In genomic region chr6:52232990-52233389, GRCh38 we compare ENCODE assay signal across 27 cellular contexts. TPM values are rescaled to one million over a fixed set of nuclear protein-coding genes. Genes with fewer than 3 reads are reported as not detected.
DNase-seq lines count a peak whose midpoint lies in the region; ATAC-seq, FAIRE-seq and TF ChIP-seq lines count a peak whose summit lies in the region.
"Had no signal": no experiment of that assay in that cellular context is flagged by ENCODE, and none has a peak within 500 bp of the region (broad histone marks: within the 10 kb centered on the region; RNA-seq: fewer than 3 reads in every experiment).

No MANE protein-coding gene starts in this region.

- H3K4me2 ChIP-seq in HepG2 (ENCODE audit: low read depth, low read length) (no peak overlapping the region), Karpas-422 (ENCODE audit: low read depth, low read length, poor library complexity, severe bottlenecking) (no peak overlapping the region)
- H3K4me2 ChIP-seq: BLaER1 had no signal

- no peak for TF ChIP-seq POLR2A in HepG2 (IDR thresholded peaks at IDR 0.05; ENCODE audit: insufficient read depth in 1 of 2, low read depth in 2 of 2, low read length in 2 of 2)
- TF ChIP-seq POLR2A in right lobe of liver (IDR thresholded peaks at IDR 0.05), result no peak

- WGBS in HepG2 (ENCODE audit: low lambda C conversion rate), result 24% methylated on average over 5 of the region's 5 CpGs
- WGBS in right lobe of liver (ENCODE audit: insufficient coverage, low coverage, low lambda C conversion rate, missing lambda C conversion rate), result 54% methylated on average over 5 of the region's 5 CpGs

- no peak overlapping the region for H3K4me3 Mint-ChIP-seq in activated naive CD8-positive, alpha-beta T cell treated with anti-CD3 and anti-CD28 coated beads, Interleukin-2, amount 50 U/mL, for 24 hours
- H3K4me3 Mint-ChIP-seq: CD14-positive monocyte; CD4-positive, alpha-beta memory T cell; CD4-positive, CD25-positive, alpha-beta regulatory T cell; CD8-positive, alpha-beta memory T cell had no signal

- peaks cover 43% of the 10 kb centered on the region for H3K27me3 Mint-ChIP-seq in activated naive CD8-positive, alpha-beta T cell treated with anti-CD3 and anti-CD28 coated beads, Interleukin-2, amount 50 U/mL, for 24 hours

- peak; percentile 23 for FAIRE-seq in HepG2 (lab: Jason Lieb, UNC)
- FAIRE-seq: GM12878 had no signal

- ATAC-seq in HepG2, result no peak
- no peak for ATAC-seq in right lobe of liver
- ATAC-seq in activated naive CD8-positive, alpha-beta T cell treated with anti-CD3 and anti-CD28 coated beads, Interleukin-2, amount 50 U/mL, for 24 hours, result no peak
- ATAC-seq: GM12878 had no signal

- DNase-seq in HepG2 (ENCODE audit: low spot score), result no peak
- DNase-seq in right lobe of liver, result no peak
- DNase-seq in OCI-M1 (lab: John Stamatoyannopoulos, UW), result peak; percentile 16
- no peak for DNase-seq in activated naive CD8-positive, alpha-beta T cell treated with anti-CD3 and anti-CD28 coated beads, Interleukin-2, amount 50 U/mL, for 24 hours
- no peak for DNase-seq in Karpas-422
- DNase-seq: 8988T; ACHN; BE2C; C1 segment of cervical spinal cord; CD4-positive, alpha-beta memory T cell; CD4-positive, CD25-positive, alpha-beta regulatory T cell; CD8-positive, alpha-beta memory T cell; COR-L47; DMS 273 treated with DMSO at 0.1 percent for 48 hours; DMS153; DMS53; DMS79; DND-41; EL; GDM1 had no signal

- H3K4me1 ChIP-seq in HepG2 (ENCODE audit: insufficient read depth, low read length), result peaks cover 10% of the 10 kb centered on the region
- peaks cover 0 to 4% (median 0%) of the 10 kb centered on the region in 4 donors for H3K4me1 ChIP-seq in right lobe of liver
- no peaks in the 10 kb centered on the region for H3K4me1 ChIP-seq in Karpas-422 (ENCODE audit: low read length)
- H3K4me1 ChIP-seq: BE2C had no signal

- H3K27ac Mint-ChIP-seq in activated naive CD8-positive, alpha-beta T cell treated with anti-CD3 and anti-CD28 coated beads, Interleukin-2, amount 50 U/mL, for 24 hours, result no peak overlapping the region
- H3K27ac Mint-ChIP-seq: CD14-positive monocyte; CD4-positive, alpha-beta memory T cell; CD4-positive, CD25-positive, alpha-beta regulatory T cell; CD8-positive, alpha-beta memory T cell had no signal

- H3K9me3 ChIP-seq in HepG2 (ENCODE audit: low read length) (no peaks in the 10 kb centered on the region), right lobe of liver (no peaks in the 10 kb centered on the region), Karpas-422 (ENCODE audit: low read length) (no peaks in the 10 kb centered on the region)
- H3K9me3 ChIP-seq: BE2C, BLaER1 had no signal

- CTCF ChIA-PET in HepG2 (lab: Yijun Ruan, JAX; ENCODE audit: low intra/inter-chr PET ratio, low total read pairs), result interaction anchor here (1.8 to 3.1 kb wide), 2 partner anchors 31 to 70 kb away, joined by 4 to 17 read pairs; no protein-coding TSS in a partner anchor

- no TSS peak for BruUV-seq in HepG2 (replicated peaks; lab: Mats Ljungman, UMichigan)

- intact Hi-C loops in HepG2 (cut with micrococcal nuclease; ENCODE audit: unreplicated experiment), result no loop called here
- intact Hi-C loops in right lobe of liver (cut with DNase I), result no loop called here

- H3K27ac ChIP-seq in HepG2 (ENCODE audit: extremely low read length, insufficient read depth, low read length), result no peak overlapping the region
- no peak overlapping the region for H3K27ac ChIP-seq in right lobe of liver
- no peak overlapping the region for H3K27ac ChIP-seq in Karpas-422 (ENCODE audit: low read length)
- H3K27ac ChIP-seq: BLaER1 had no signal

- no peaks in the 10 kb centered on the region for H3K36me3 Mint-ChIP-seq in activated naive CD8-positive, alpha-beta T cell treated with anti-CD3 and anti-CD28 coated beads, Interleukin-2, amount 50 U/mL, for 24 hours (ENCODE audit: low read depth)
- H3K36me3 Mint-ChIP-seq: CD14-positive monocyte; CD4-positive, alpha-beta memory T cell; CD4-positive, CD25-positive, alpha-beta regulatory T cell; CD8-positive, alpha-beta memory T cell had no signal

- H3K9me3 Mint-ChIP-seq in activated naive CD8-positive, alpha-beta T cell treated with anti-CD3 and anti-CD28 coated beads, Interleukin-2, amount 50 U/mL, for 24 hours, result no peaks in the 10 kb centered on the region
- H3K9me3 Mint-ChIP-seq: CD14-positive monocyte; CD4-positive, alpha-beta memory T cell; CD4-positive, CD25-positive, alpha-beta regulatory T cell; CD8-positive, alpha-beta memory T cell had no signal

- H4K20me1 ChIP-seq in HepG2 (ENCODE audit: insufficient read depth, low read length) (no peaks in the 10 kb centered on the region), Karpas-422 (ENCODE audit: insufficient read depth, low read depth, low read length) (no peaks in the 10 kb centered on the region)
- H4K20me1 ChIP-seq: BLaER1 had no signal

- H3K79me2 ChIP-seq in HepG2 (ENCODE audit: insufficient read depth, low read length) (no peaks in the 10 kb centered on the region), Karpas-422 (ENCODE audit: low read length) (no peaks in the 10 kb centered on the region)

- H3K9ac ChIP-seq in HepG2 (ENCODE audit: insufficient read depth, low read depth, low read length) (no peak overlapping the region), Karpas-422 (ENCODE audit: low read length) (no peak overlapping the region)
- H3K9ac ChIP-seq: BLaER1 had no signal

- in situ Hi-C loops in HepG2 (cut with HindIII; ENCODE audit: extremely low pct_ligation_motif_present, low pct_unique_long_range_greater_than_20kb), result loop anchor here (10.0 kb wide), 1 partner anchor 68 kb away; no protein-coding TSS in a partner anchor

- H3K27me3 ChIP-seq in HepG2 (ENCODE audit: control insufficient read depth in 1 of 2, insufficient read depth in 2 of 2, low read length in 2 of 2), result peaks cover 0 to 27% of the 10 kb centered on the region in 2 experiments; a peak in 2 of 5 replicates
- H3K27me3 ChIP-seq in right lobe of liver, result no peaks in the 10 kb centered on the region
- H3K27me3 ChIP-seq in Karpas-422 (ENCODE audit: low read length), result no peaks in the 10 kb centered on the region
- H3K27me3 ChIP-seq: BE2C, BLaER1 had no signal

- H2AFZ ChIP-seq in HepG2 (ENCODE audit: low read length), result no peak overlapping the region
- no peak overlapping the region for H2AFZ ChIP-seq in Karpas-422 (ENCODE audit: low read length)

- H3K4me3 ChIP-seq in HepG2 (replicated peaks in 1 of 3; ENCODE audit: insufficient read depth in 1 of 3, low read depth in 2 of 3, low read length in 3 of 3), result no peak overlapping the region
- no peak overlapping the region for H3K4me3 ChIP-seq in right lobe of liver
- H3K4me3 ChIP-seq in Karpas-422 (ENCODE audit: low read length), result no peak overlapping the region
- H3K4me3 ChIP-seq: BLaER1, GM12878 had no signal

- no peak for TF ChIP-seq RAD21 in HepG2 (CRISPR knock-in tag; IDR thresholded peaks at IDR 0.05)

- no peaks in the 10 kb centered on the region for H3K9me2 ChIP-seq in Karpas-422 (replicated peaks; ENCODE audit: insufficient read depth, low read length)

- POLR2A ChIA-PET in HepG2 (lab: Yijun Ruan, JAX), result no interaction called here

- H3K36me3 ChIP-seq in HepG2 (replicated peaks in 1 of 2; ENCODE audit: control insufficient read depth in 1 of 2, insufficient read depth in 2 of 2, low read length in 2 of 2) (no peaks in the 10 kb centered on the region), right lobe of liver (no peaks in the 10 kb centered on the region), Karpas-422 (ENCODE audit: insufficient read depth, low read length) (no peaks in the 10 kb centered on the region)
- H3K36me3 ChIP-seq: BE2C, BLaER1 had no signal

- peaks cover 29% of the 10 kb centered on the region for H3K4me1 Mint-ChIP-seq in activated naive CD8-positive, alpha-beta T cell treated with anti-CD3 and anti-CD28 coated beads, Interleukin-2, amount 50 U/mL, for 24 hours

- TF ChIP-seq EP300 in HepG2 (IDR thresholded peaks at IDR 0.05; ENCODE audit: low read depth in 2 of 2, low read length in 2 of 2) (no peak), HepG2 (CRISPR knock-in tag; IDR thresholded peaks at IDR 0.05; ENCODE audit: borderline replicate concordance) (no peak)

- TF ChIP-seq CTCF in HepG2 (CRISPR knock-in tag; IDR thresholded peaks at IDR 0.05) (no peak), right lobe of liver (IDR thresholded peaks at IDR 0.05) (no peak)

RNA-seq across cellular contexts. Expression of gene IL17F, which starts 11.3 kb away (rescaled TPM):
- total RNA-seq in HepG2 (2016; rRNA removed; fragmentation: Illumina TruSeq; extraction: Trizol) (not detected in 2 replicates), right lobe of liver (not detected)
- not detected in 2 replicates for total RNA-seq in HepG2 (2016; cell fraction: cytosol; rRNA removed; fragmentation: Illumina TruSeq; extraction: Trizol; ENCODE audit: low read depth)
- total RNA-seq in HepG2 (2016; cell fraction: insoluble cytoplasmic fraction; rRNA removed; fragmentation: Illumina TruSeq; extraction: Trizol), result not detected in 2 replicates
- total RNA-seq in HepG2 (2016; cell fraction: membrane; rRNA removed; fragmentation: Illumina TruSeq; extraction: Trizol), result not detected in 2 replicates
- not detected in 2 replicates for total RNA-seq in HepG2 (2016; cell fraction: nucleus; rRNA removed; fragmentation: Illumina TruSeq; extraction: Trizol)
- not detected in 2 replicates for polyA plus RNA-seq in HepG2 (2011; rRNA removed)
- not detected in 2 replicates for polyA plus RNA-seq in HepG2 (2011; cell fraction: cytosol; rRNA removed)
- polyA plus RNA-seq in HepG2 (2011; cell fraction: nucleus; rRNA removed), result not detected in 2 replicates
- polyA plus RNA-seq in HepG2 (2012), result not detected in 2 replicates
- polyA plus RNA-seq in HepG2 (2016; cell fraction: cytosol; fragmentation: Illumina TruSeq; extraction: Trizol; ENCODE audit: low read depth), result not detected in 2 replicates
- not detected in 2 replicates for polyA plus RNA-seq in HepG2 (2016; cell fraction: insoluble cytoplasmic fraction; fragmentation: Illumina TruSeq; extraction: Trizol; ENCODE audit: low read depth)
- polyA plus RNA-seq in HepG2 (2016; cell fraction: membrane; fragmentation: Illumina TruSeq; extraction: Trizol; ENCODE audit: low read depth), result not detected in 2 replicates
- not detected in 2 replicates for polyA plus RNA-seq in HepG2 (2016; cell fraction: nucleus; fragmentation: Illumina TruSeq; extraction: Trizol; ENCODE audit: insufficient read depth, low read depth)
- not detected in 2 replicates for polyA minus RNA-seq in HepG2 (2011; rRNA and poly(A)+ RNA removed; ENCODE audit: low replicate concordance)
- polyA minus RNA-seq in HepG2 (2011; cell fraction: cytosol; rRNA and poly(A)+ RNA removed), result not detected in 2 replicates
- not detected in 2 replicates for polyA minus RNA-seq in HepG2 (2011; cell fraction: nucleus; rRNA and poly(A)+ RNA removed)
- not detected in 2 replicates for total RNA-seq in Karpas-422 (2014; rRNA removed; shearing (Covaris generic); ENCODE audit: low replicate concordance)
- total RNA-seq: A673; CD4-positive, alpha-beta memory T cell; Daoy; G401; GM12878 had no signal
- polyA plus RNA-seq: AG04450; CD14-positive monocyte; CD4-positive, alpha-beta memory T cell; CD8-positive, alpha-beta memory T cell had no signal

RNA-seq across cellular contexts. Expression of gene IL17A, which starts 46.8 kb away (rescaled TPM):
- total RNA-seq in HepG2 (2016; rRNA removed; fragmentation: Illumina TruSeq; extraction: Trizol) (not detected in 2 replicates), right lobe of liver (not detected)
- not detected in 2 replicates for total RNA-seq in HepG2 (2016; cell fraction: cytosol; rRNA removed; fragmentation: Illumina TruSeq; extraction: Trizol; ENCODE audit: low read depth)
- not detected in 2 replicates for total RNA-seq in HepG2 (2016; cell fraction: insoluble cytoplasmic fraction; rRNA removed; fragmentation: Illumina TruSeq; extraction: Trizol)
- total RNA-seq in HepG2 (2016; cell fraction: membrane; rRNA removed; fragmentation: Illumina TruSeq; extraction: Trizol), result not detected in 2 replicates
- not detected in 2 replicates for total RNA-seq in HepG2 (2016; cell fraction: nucleus; rRNA removed; fragmentation: Illumina TruSeq; extraction: Trizol)
- not detected in 2 replicates for polyA plus RNA-seq in HepG2 (2011; rRNA removed)
- not detected in 2 replicates for polyA plus RNA-seq in HepG2 (2011; cell fraction: cytosol; rRNA removed)
- polyA plus RNA-seq in HepG2 (2011; cell fraction: nucleus; rRNA removed), result not detected in 2 replicates
- not detected in 2 replicates for polyA plus RNA-seq in HepG2 (2012)
- not detected in 2 replicates for polyA plus RNA-seq in HepG2 (2016; cell fraction: cytosol; fragmentation: Illumina TruSeq; extraction: Trizol; ENCODE audit: low read depth)
- not detected in 2 replicates for polyA plus RNA-seq in HepG2 (2016; cell fraction: insoluble cytoplasmic fraction; fragmentation: Illumina TruSeq; extraction: Trizol; ENCODE audit: low read depth)
- polyA plus RNA-seq in HepG2 (2016; cell fraction: membrane; fragmentation: Illumina TruSeq; extraction: Trizol; ENCODE audit: low read depth), result not detected in 2 replicates
- not detected in 2 replicates for polyA plus RNA-seq in HepG2 (2016; cell fraction: nucleus; fragmentation: Illumina TruSeq; extraction: Trizol; ENCODE audit: insufficient read depth, low read depth)
- polyA minus RNA-seq in HepG2 (2011; rRNA and poly(A)+ RNA removed; ENCODE audit: low replicate concordance), result not detected in 2 replicates
- not detected in 2 replicates for polyA minus RNA-seq in HepG2 (2011; cell fraction: cytosol; rRNA and poly(A)+ RNA removed)
- not detected in 2 replicates for polyA minus RNA-seq in HepG2 (2011; cell fraction: nucleus; rRNA and poly(A)+ RNA removed)
- total RNA-seq in Karpas-422 (2014; rRNA removed; shearing (Covaris generic); ENCODE audit: low replicate concordance), result not detected in 2 replicates
- total RNA-seq: A673; CD4-positive, alpha-beta memory T cell; CD4-positive, CD25-positive, alpha-beta regulatory T cell; Daoy; G401; GM12878 had no signal
- polyA plus RNA-seq: AG04450; CD14-positive monocyte; CD8-positive, alpha-beta memory T cell; GM12878 had no signal

RNA-seq across cellular contexts. Expression of gene MCM3, which starts 51.6 kb away (rescaled TPM):
- total RNA-seq in HepG2 (2016; rRNA removed; fragmentation: Illumina TruSeq; extraction: Trizol) (288 and 336 TPM in 2 replicates), right lobe of liver (10 to 100 TPM in 3 of 6 experiments, 1 to 10 TPM in 3; 6.6 to 35.9 (median 10.5) TPM)
- total RNA-seq in HepG2 (2016; cell fraction: cytosol; rRNA removed; fragmentation: Illumina TruSeq; extraction: Trizol; ENCODE audit: low read depth), result 27.6 and 36.1 TPM in 2 replicates
- 287 and 310 TPM in 2 replicates for total RNA-seq in HepG2 (2016; cell fraction: insoluble cytoplasmic fraction; rRNA removed; fragmentation: Illumina TruSeq; extraction: Trizol)
- total RNA-seq in HepG2 (2016; cell fraction: membrane; rRNA removed; fragmentation: Illumina TruSeq; extraction: Trizol), result 67.0 and 76.9 TPM in 2 replicates
- 222 and 236 TPM in 2 replicates for total RNA-seq in HepG2 (2016; cell fraction: nucleus; rRNA removed; fragmentation: Illumina TruSeq; extraction: Trizol)
- polyA plus RNA-seq in HepG2 (2011; rRNA removed), result 110 and 164 TPM in 2 replicates
- 97.2 and 124 TPM in 2 replicates for polyA plus RNA-seq in HepG2 (2011; cell fraction: cytosol; rRNA removed)
- polyA plus RNA-seq in HepG2 (2011; cell fraction: nucleus; rRNA removed), result 135 and 203 TPM in 2 replicates
- 70.9 and 88.3 TPM in 2 replicates for polyA plus RNA-seq in HepG2 (2012)
- 14.8 and 17.4 TPM in 2 replicates for polyA plus RNA-seq in HepG2 (2016; cell fraction: cytosol; fragmentation: Illumina TruSeq; extraction: Trizol; ENCODE audit: low read depth)
- 255 and 266 TPM in 2 replicates for polyA plus RNA-seq in HepG2 (2016; cell fraction: insoluble cytoplasmic fraction; fragmentation: Illumina TruSeq; extraction: Trizol; ENCODE audit: low read depth)
- polyA plus RNA-seq in HepG2 (2016; cell fraction: membrane; fragmentation: Illumina TruSeq; extraction: Trizol; ENCODE audit: low read depth), result 29.0 and 35.9 TPM in 2 replicates
- polyA plus RNA-seq in HepG2 (2016; cell fraction: nucleus; fragmentation: Illumina TruSeq; extraction: Trizol; ENCODE audit: insufficient read depth, low read depth), result 238 and 239 TPM in 2 replicates
- 258 and 404 TPM in 2 replicates for polyA minus RNA-seq in HepG2 (2011; rRNA and poly(A)+ RNA removed; ENCODE audit: low replicate concordance)
- polyA minus RNA-seq in HepG2 (2011; cell fraction: cytosol; rRNA and poly(A)+ RNA removed), result 66.4 and 93.7 TPM in 2 replicates
- polyA minus RNA-seq in HepG2 (2011; cell fraction: nucleus; rRNA and poly(A)+ RNA removed), result 123 and 171 TPM in 2 replicates
- 80.1 and 102 TPM in 2 replicates for total RNA-seq in Karpas-422 (2014; rRNA removed; shearing (Covaris generic); ENCODE audit: low replicate concordance)
